ENCODE assay signal across 13 cellular contexts in genomic region chr2:109185801-109186570, GRCh38. TPM values are rescaled to one million over a fixed set of nuclear protein-coding genes. Genes with fewer than 3 reads are reported as not detected.
DNase-seq lines count a peak whose midpoint lies in the region; ATAC-seq, FAIRE-seq and TF ChIP-seq lines count a peak whose summit lies in the region.
"Had no signal": no experiment of that assay in that cellular context is flagged by ENCODE, and none has a peak within 500 bp of the region (broad histone marks: within the 10 kb centered on the region; RNA-seq: fewer than 3 reads in every experiment).

No MANE protein-coding gene starts in this region.

- TF ChIP-seq CTCF in HFFc6 (IDR thresholded peaks at IDR 0.05) (peak; percentile 12; the same call in 1 of the 2 replicates), right lobe of liver (IDR thresholded peaks at IDR 0.05) (no peak), stomach (IDR thresholded peaks at IDR 0.05) (no peak)

- H3K4me3 ChIP-seq in right lobe of liver (no peak overlapping the region), stomach (no peak overlapping the region)

- H3K4me3 Mint-ChIP-seq in HFFc6: peak overlapping the region; percentile 68; the same call in 1 of the 2 replicates
- H3K4me3 Mint-ChIP-seq: activated CD4-positive, alpha-beta T cell treated with anti-CD3 and anti-CD28 coated beads, Interleukin-2, amount 10 ng/mL, durations not matched to agents 7 days and 5 days had no signal

- ATAC-seq in right lobe of liver (peak; percentile 46 to 64 (median 56)), GM18873 (IDR thresholded peaks at IDR 0.05; ENCODE audit: low FRiP score, unreplicated experiment) (no peak)

- 60% methylated on average over 15 of the region's 16 CpGs for WGBS in right lobe of liver (ENCODE audit: insufficient coverage, low coverage, low lambda C conversion rate, missing lambda C conversion rate)
- 66 to 75% (median 72%) methylated on average over 16 of the region's 16 CpGs for WGBS in stomach, 5 donors

- H3K36me3 Mint-ChIP-seq in HFFc6 (ENCODE audit: low read depth): peaks cover 10% of the 10 kb centered on the region

- intact Hi-C loops in right lobe of liver (cut with DNase I) (no loop called here), stomach (cut with DNase I; ENCODE audit: low total_unique reads) (no loop called here)

- peaks cover 10% of the 10 kb centered on the region; the same call in 1 of the 2 replicates for H3K27me3 Mint-ChIP-seq in HFFc6 (ENCODE audit: insufficient read depth)

- H3K9me3 Mint-ChIP-seq in HFFc6: no peaks in the 10 kb centered on the region

- FAIRE-seq in frontal cortex (lab: Jason Lieb, UNC): no peak

- no peaks in the 10 kb centered on the region for H3K9me3 ChIP-seq in right lobe of liver
- no peaks in the 10 kb centered on the region for H3K9me3 ChIP-seq in stomach

- DNase-seq in HFFc6: peak; percentile 58
- peak; percentile 68 for DNase-seq in dermis blood vessel endothelial cell
- DNase-seq in right lobe of liver: peak in 1 of 3 donors; percentile 46
- no peak for DNase-seq in stomach
- no peak for DNase-seq in effector CD4-positive, alpha-beta T cell
- DNase-seq in frontal cortex (ENCODE audit: low spot score in 2 of 2): no peak
- no peak for DNase-seq in effector CD8-positive, alpha-beta T cell (lab: John Stamatoyannopoulos, UW)
- DNase-seq: activated CD4-positive, alpha-beta T cell treated with anti-CD3 and anti-CD28 coated beads, Interleukin-2, amount 10 ng/mL, durations not matched to agents 7 days and 5 days; NCI-H2029 treated with DMSO at 0.1 percent for 48 hours; SHP77; stimulated activated CD8-positive, alpha-beta memory T cell treated with anti-CD3 and anti-CD28 coated beads, Interleukin-4, amount 100 ng/mL, for 48 hours had no signal

- peak overlapping the region; percentile 93 for H3K27ac Mint-ChIP-seq in HFFc6
- H3K27ac Mint-ChIP-seq: activated CD4-positive, alpha-beta T cell treated with anti-CD3 and anti-CD28 coated beads, Interleukin-2, amount 10 ng/mL, durations not matched to agents 7 days and 5 days had no signal

- peaks cover 28% of the 10 kb centered on the region for H3K4me1 Mint-ChIP-seq in HFFc6 (ENCODE audit: low read depth)
- H3K4me1 Mint-ChIP-seq: activated CD4-positive, alpha-beta T cell treated with anti-CD3 and anti-CD28 coated beads, Interleukin-2, amount 10 ng/mL, durations not matched to agents 7 days and 5 days had no signal

- H3K27ac ChIP-seq in right lobe of liver (no peak overlapping the region), stomach (peak overlapping the region in 4 of 5 donors; percentile 44 to 83 (median 67))
- H3K27ac ChIP-seq: parathyroid adenoma had no signal

- TF ChIP-seq POLR2A in right lobe of liver (IDR thresholded peaks at IDR 0.05) (no peak), stomach (IDR thresholded peaks at IDR 0.05) (no peak)

- H3K36me3 ChIP-seq in right lobe of liver: no peaks in the 10 kb centered on the region
- H3K36me3 ChIP-seq in stomach: no peaks in the 10 kb centered on the region

- H3K27me3 ChIP-seq in right lobe of liver: no peaks in the 10 kb centered on the region
- no peaks in the 10 kb centered on the region for H3K27me3 ChIP-seq in stomach

- peak; percentile 61 for TF ChIP-seq EP300 in stomach (IDR thresholded peaks at IDR 0.05)

- peaks cover 0 to 5% (median 0%) of the 10 kb centered on the region in 4 donors for H3K4me1 ChIP-seq in right lobe of liver
- peaks cover 0 to 24% (median 17%) of the 10 kb centered on the region in 4 donors for H3K4me1 ChIP-seq in stomach
- H3K4me1 ChIP-seq: parathyroid adenoma had no signal

RNA-seq across cellular contexts. Expression of gene SH3RF3, which starts 57.0 kb away (rescaled TPM):
- total RNA-seq in HFFc6 (2021; fragmentation: NEBNext Ultra II Directional; extraction: Animal tissue kit (Norgen Biotek cat#: 25700)): 1 to 10 TPM; 2.4 to 4.4 (median 3.7) TPM
- total RNA-seq in dermis blood vessel endothelial cell (7.7 and 13.5 TPM in 2 replicates), right lobe of liver (1 to 10 TPM in 4 of 6 experiments, under 1 TPM in 2; 0.68 to 1.6 (median 1.2) TPM), stomach (10 to 100 TPM in 1 of 5 donors, 1 to 10 TPM in 3, under 1 TPM in 1; 0.87 to 11.1 (median 5.0) TPM), frontal cortex (9.0 TPM)
- polyA plus RNA-seq in stomach: 1 to 10 TPM; 2.3 to 4.3 (median 2.4) TPM

Comparison
In these comparisons a context has a peak if more than half of its experiments do, and no peak if none do; other contexts are left out.
1. DNase-seq: peak in HFFc6 (single experiment) and dermis blood vessel endothelial cell (single experiment); none in stomach (single experiment), effector CD4-positive, alpha-beta T cell (single experiment), frontal cortex (0 of 2) and effector CD8-positive, alpha-beta T cell (single experiment).
2. H3K27ac ChIP-seq: peak in stomach (4 of 5); none in right lobe of liver (0 of 3).